Comparison of ENCODE assay signal across 2 cellular contexts in genomic region chr3:172586447-172586846, GRCh38.
A peak's percentile ranks its signal among the peaks of the same experiment; 100 is the strongest.
TF ChIP-seq lines count a peak whose summit lies in the region.

No MANE protein-coding gene starts in this region.

TF ChIP-seq in liver, 16 proteins besides CTCF, POLR2A, EP300 and RAD21 (continued from another document):
- peak; percentile 82 for TF ChIP-seq ATF3 (IDR thresholded peaks at IDR 0.05)
- TF ChIP-seq SP1 (IDR thresholded peaks at IDR 0.05): peak; percentile 93
- TF ChIP-seq EGR1 (IDR thresholded peaks at IDR 0.05; ENCODE audit: low read depth in 2 of 2): peak; percentile 62 to 65
- no peak for TF ChIP-seq GABPA (IDR thresholded peaks at IDR 0.05 in 1 of 2, conservative IDR thresholded peaks at IDR 0.05 in 1 of 2)
- TF ChIP-seq REST (IDR thresholded peaks at IDR 0.05): peak; percentile 43
- peak; percentile 55 to 72 for TF ChIP-seq HNF4A (conservative IDR thresholded peaks at IDR 0.05)
- TF ChIP-seq FOXA1 (IDR thresholded peaks at IDR 0.05): no peak
- TF ChIP-seq YY1 (IDR thresholded peaks at IDR 0.05): peak; percentile 43
- TF ChIP-seq FOXA2 (IDR thresholded peaks at IDR 0.05): peak; percentile 27
- no peak for TF ChIP-seq TAF1 (conservative IDR thresholded peaks at IDR 0.05)

TF ChIP-seq in HepG2, 621 proteins besides CTCF, POLR2A, EP300 and RAD21 (continued from another document):
- TF ChIP-seq SNAPC4 (CRISPR knock-in tag; IDR thresholded peaks at IDR 0.05): no peak
- TF ChIP-seq ZNF724P (CRISPR knock-in tag; IDR thresholded peaks at IDR 0.05; ENCODE audit: borderline replicate concordance): no peak
- TF ChIP-seq, protein P1, sequence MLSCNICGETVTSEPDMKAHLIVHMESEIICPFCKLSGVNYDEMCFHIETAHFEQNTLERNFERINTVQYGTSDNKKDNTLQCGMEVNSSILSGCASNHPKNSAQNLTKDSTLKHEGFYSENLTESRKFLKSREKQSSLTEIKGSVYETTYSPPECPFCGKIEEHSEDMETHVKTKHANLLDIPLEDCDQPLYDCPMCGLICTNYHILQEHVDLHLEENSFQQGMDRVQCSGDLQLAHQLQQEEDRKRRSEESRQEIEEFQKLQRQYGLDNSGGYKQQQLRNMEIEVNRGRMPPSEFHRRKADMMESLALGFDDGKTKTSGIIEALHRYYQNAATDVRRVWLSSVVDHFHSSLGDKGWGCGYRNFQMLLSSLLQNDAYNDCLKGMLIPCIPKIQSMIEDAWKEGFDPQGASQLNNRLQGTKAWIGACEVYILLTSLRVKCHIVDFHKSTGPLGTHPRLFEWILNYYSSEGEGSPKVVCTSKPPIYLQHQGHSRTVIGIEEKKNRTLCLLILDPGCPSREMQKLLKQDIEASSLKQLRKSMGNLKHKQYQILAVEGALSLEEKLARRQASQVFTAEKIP (CRISPR knock-in tag; IDR thresholded peaks at IDR 0.05; ENCODE audit: borderline replicate concordance): no peak
- TF ChIP-seq GATA4 (IDR thresholded peaks at IDR 0.05; ENCODE audit: borderline replicate concordance, low read depth): no peak
- no peak for TF ChIP-seq MIER2 (CRISPR knock-in tag; IDR thresholded peaks at IDR 0.05)
- no peak for TF ChIP-seq PAF1 (CRISPR knock-in tag; IDR thresholded peaks at IDR 0.05)
- TF ChIP-seq, protein P2, sequence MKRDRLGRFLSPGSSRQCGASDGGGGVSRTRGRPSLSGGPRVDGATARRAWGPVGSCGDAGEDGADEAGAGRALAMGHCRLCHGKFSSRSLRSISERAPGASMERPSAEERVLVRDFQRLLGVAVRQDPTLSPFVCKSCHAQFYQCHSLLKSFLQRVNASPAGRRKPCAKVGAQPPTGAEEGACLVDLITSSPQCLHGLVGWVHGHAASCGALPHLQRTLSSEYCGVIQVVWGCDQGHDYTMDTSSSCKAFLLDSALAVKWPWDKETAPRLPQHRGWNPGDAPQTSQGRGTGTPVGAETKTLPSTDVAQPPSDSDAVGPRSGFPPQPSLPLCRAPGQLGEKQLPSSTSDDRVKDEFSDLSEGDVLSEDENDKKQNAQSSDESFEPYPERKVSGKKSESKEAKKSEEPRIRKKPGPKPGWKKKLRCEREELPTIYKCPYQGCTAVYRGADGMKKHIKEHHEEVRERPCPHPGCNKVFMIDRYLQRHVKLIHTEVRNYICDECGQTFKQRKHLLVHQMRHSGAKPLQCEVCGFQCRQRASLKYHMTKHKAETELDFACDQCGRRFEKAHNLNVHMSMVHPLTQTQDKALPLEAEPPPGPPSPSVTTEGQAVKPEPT (CRISPR knock-in tag; IDR thresholded peaks at IDR 0.05; ENCODE audit: low read depth): no peak
- TF ChIP-seq SP5 (CRISPR knock-in tag; IDR thresholded peaks at IDR 0.05; ENCODE audit: borderline replicate concordance, low read depth): no peak
